In the genomic region with DNA sequence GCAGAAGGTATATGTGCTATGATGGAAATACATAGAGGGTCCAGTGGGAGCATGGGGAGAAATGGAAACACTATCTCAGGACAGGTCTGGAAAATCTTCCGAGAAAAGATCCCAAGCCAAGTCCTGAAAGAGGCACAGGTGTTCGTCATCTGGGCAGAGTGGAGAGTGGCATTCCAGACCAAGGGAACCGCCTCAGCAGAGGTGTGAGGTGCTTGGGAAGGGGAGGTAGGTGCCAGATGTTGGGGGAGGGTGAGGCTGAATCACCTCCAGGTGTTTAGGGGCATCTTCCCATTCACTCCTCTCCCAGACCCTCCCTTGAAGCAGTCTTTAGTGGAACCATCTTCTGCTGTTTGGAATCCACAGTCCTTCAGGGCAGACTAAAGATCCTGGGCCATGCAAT, we compare ENCODE assay signal across 19 cellular contexts. TPM values are rescaled to one million over a fixed set of nuclear protein-coding genes. Genes with fewer than 3 reads are reported as not detected.
DNase-seq lines count a peak whose midpoint lies in the region; ATAC-seq, FAIRE-seq and TF ChIP-seq lines count a peak whose summit lies in the region.
"Had no signal": no experiment of that assay in that cellular context is flagged by ENCODE, and none has a peak within 500 bp of the region (broad histone marks: within the 10 kb centered on the region; RNA-seq: fewer than 3 reads in every experiment).

No MANE protein-coding gene starts in this region.

- no peak overlapping the region for H3K4me3 ChIP-seq in A549
- no peak overlapping the region for H3K4me3 ChIP-seq in HUES48 (ENCODE audit: low read depth, low read length)
- no peak overlapping the region for H3K4me3 ChIP-seq in breast epithelium
- H3K4me3 ChIP-seq in keratinocyte (ENCODE audit: control insufficient read depth in 2 of 3, extremely low read depth in 1 of 3, insufficient read depth in 2 of 3, low read depth in 1 of 3, low read length in 3 of 3), result no peak overlapping the region
- H3K4me3 ChIP-seq in smooth muscle cell, result no peak overlapping the region
- H3K4me3 ChIP-seq: HAP-1, SJSA1 had no signal

- POLR2A ChIA-PET in A549 (lab: Yijun Ruan, JAX), result no interaction called here

- peaks cover 32% of the 10 kb centered on the region for H3K4me1 ChIP-seq in A549
- peaks cover 67% of the 10 kb centered on the region for H3K4me1 ChIP-seq in HUES48 (ENCODE audit: control insufficient read depth, insufficient read depth, low read length)
- H3K4me1 ChIP-seq in breast epithelium, result no peaks in the 10 kb centered on the region
- H3K4me1 ChIP-seq in keratinocyte (ENCODE audit: control insufficient read depth, extremely low read depth, insufficient read depth, low read length), result peaks cover 20% of the 10 kb centered on the region
- H3K4me1 ChIP-seq in smooth muscle cell (ENCODE audit: low read depth), result peaks cover 19% of the 10 kb centered on the region
- H3K4me1 ChIP-seq: SJSA1 had no signal

- H3K9me1 ChIP-seq in keratinocyte (ENCODE audit: control insufficient read depth, extremely low read depth, insufficient read depth, low read length), result no peaks in the 10 kb centered on the region

- FAIRE-seq in A549 (lab: Jason Lieb, UNC) (no peak), keratinocyte (lab: Jason Lieb, UNC) (no peak)
- FAIRE-seq: A204.1 had no signal

- peaks cover 71% of the 10 kb centered on the region for H3K27me3 ChIP-seq in HUES48 (ENCODE audit: control insufficient read depth, insufficient read depth, low read length)
- peaks cover 0 to 8% of the 10 kb centered on the region in 2 donors for H3K27me3 ChIP-seq in breast epithelium
- H3K27me3 ChIP-seq in keratinocyte (ENCODE audit: control insufficient read depth, extremely low read depth, insufficient read depth, low read length), result peaks cover 11% of the 10 kb centered on the region
- peaks cover 58% of the 10 kb centered on the region for H3K27me3 ChIP-seq in smooth muscle cell (ENCODE audit: low read depth)

- H3K36me3 ChIP-seq in HUES48 (ENCODE audit: control insufficient read depth, insufficient read depth, low read length) (no peaks in the 10 kb centered on the region), breast epithelium (no peaks in the 10 kb centered on the region), keratinocyte (ENCODE audit: control insufficient read depth in 2 of 2, extremely low read depth in 1 of 2, insufficient read depth in 2 of 2, low read length in 2 of 2) (no peaks in the 10 kb centered on the region), smooth muscle cell (ENCODE audit: low read depth) (no peaks in the 10 kb centered on the region)
- H3K36me3 ChIP-seq: HAP-1, SJSA1 had no signal

- peak overlapping the region; percentile 56 for H3K4me2 ChIP-seq in A549
- peak overlapping the region; percentile 43 for H3K4me2 ChIP-seq in keratinocyte (ENCODE audit: control insufficient read depth, extremely low read depth, insufficient read depth, low read depth, low read length)
- H3K4me2 ChIP-seq in smooth muscle cell, result no peak overlapping the region

- dilution Hi-C loops in keratinocyte (cut with MboI; ENCODE audit: extremely low pct_ligation_motif_present, low sequenced_read_pairs), result no loop called here

- ATAC-seq in A549 (no peak), GM18498 (IDR thresholded peaks at IDR 0.05; ENCODE audit: unreplicated experiment) (no peak)

- intact Hi-C loops in breast epithelium (cut with DNase I; ENCODE audit: low total_unique reads), result no loop called here

- H2AFZ ChIP-seq in keratinocyte (ENCODE audit: control insufficient read depth, low read length) (no peak overlapping the region), smooth muscle cell (ENCODE audit: low read depth) (no peak overlapping the region)

- H3K27ac ChIP-seq in A549, result peak overlapping the region; percentile 28 to 51; a peak in 3 of 6 replicates
- H3K27ac ChIP-seq in HUES48 (ENCODE audit: low read depth, low read length), result peak overlapping the region; percentile 87
- H3K27ac ChIP-seq in breast epithelium, result peak overlapping the region; percentile 4 to 5
- H3K27ac ChIP-seq in keratinocyte (ENCODE audit: control insufficient read depth, insufficient read depth, low read length), result no peak overlapping the region
- no peak overlapping the region for H3K27ac ChIP-seq in smooth muscle cell (ENCODE audit: low read depth)
- H3K27ac ChIP-seq: C4-2B, SJSA1 had no signal

- 86% methylated on average over 3 of the region's 3 CpGs for WGBS in A549 (ENCODE audit: missing lambda C conversion rate)
- 82% methylated on average over 3 of the region's 3 CpGs for WGBS in smooth muscle cell (ENCODE audit: low lambda C conversion rate)

- H3K9ac ChIP-seq in HUES48 (ENCODE audit: low read depth, low read length) (no peak overlapping the region), keratinocyte (ENCODE audit: control insufficient read depth, extremely low read depth, insufficient read depth, low read length) (no peak overlapping the region), smooth muscle cell (ENCODE audit: low read depth) (no peak overlapping the region)

- TF ChIP-seq POLR2A in A549 (IDR thresholded peaks at IDR 0.05; ENCODE audit: low read length), result no peak
- no peak for TF ChIP-seq POLR2A in breast epithelium (IDR thresholded peaks at IDR 0.05)

- H3F3A ChIP-seq in smooth muscle cell (ENCODE audit: low read depth), result no peaks in the 10 kb centered on the region

- CTCF ChIA-PET in A549 (lab: Yijun Ruan, JAX), result interaction anchor here (0.5 to 1.5 kb wide), 6 partner anchors 13 to 1849 kb away, joined by 3 to 4 read pairs (median 3); no protein-coding TSS in a partner anchor

- DNase-seq in A549 (ENCODE audit: low read depth in 1 of 2, low spot score in 1 of 2) (no peak), breast epithelium (ENCODE audit: low spot score in 2 of 2) (no peak), keratinocyte (ENCODE audit: low read depth, low spot score) (no peak), Kasumi-1 (lab: John Stamatoyannopoulos, UW) (no peak), smooth muscle cell (lab: John Stamatoyannopoulos, UW; ENCODE audit: unreplicated experiment) (no peak), HUDEP-2 (lab: John Stamatoyannopoulos, UW; ENCODE audit: unreplicated experiment in 76 of 76) (no peak)
- DNase-seq: DND-41, KBM-7, MV-4-11, NCI-H1417, NCI-H187, NCI-H2107, NCI-H524 had no signal

- TF ChIP-seq CTCF in A549 (IDR thresholded peaks at IDR 0.05) (no peak), breast epithelium (IDR thresholded peaks at IDR 0.05) (no peak), keratinocyte (optimal IDR thresholded peaks at IDR 0.05 in 1 of 3, IDR thresholded peaks at IDR 0.05 in 1 of 3, conservative IDR thresholded peaks at IDR 0.05 in 1 of 3; ENCODE audit: extremely low read depth in 1 of 3, insufficient read depth in 2 of 3, low read length in 3 of 3) (no peak), smooth muscle cell (IDR thresholded peaks at IDR 0.05; ENCODE audit: borderline replicate concordance, insufficient read depth, poor library complexity, severe bottlenecking) (no peak)

- H4K20me1 ChIP-seq in keratinocyte (ENCODE audit: control insufficient read depth, extremely low read depth, insufficient read depth, low read length), result no peaks in the 10 kb centered on the region
- H4K20me1 ChIP-seq in smooth muscle cell (ENCODE audit: low read depth), result no peaks in the 10 kb centered on the region

- no peak for TF ChIP-seq EP300 in A549 (IDR thresholded peaks at IDR 0.05)

- no peak for TF ChIP-seq RAD21 in A549 (conservative IDR thresholded peaks at IDR 0.05 in 1 of 2, IDR thresholded peaks at IDR 0.05 in 1 of 2)

- no peaks in the 10 kb centered on the region for H3K79me2 ChIP-seq in keratinocyte (ENCODE audit: control insufficient read depth, insufficient read depth, low read length)
- H3K79me2 ChIP-seq in smooth muscle cell (ENCODE audit: low read depth), result no peaks in the 10 kb centered on the region

- H3K9me3 ChIP-seq in A549, result no peaks in the 10 kb centered on the region
- H3K9me3 ChIP-seq in HUES48 (ENCODE audit: control insufficient read depth, insufficient read depth, low read length), result no peaks in the 10 kb centered on the region
- no peaks in the 10 kb centered on the region for H3K9me3 ChIP-seq in breast epithelium
- H3K9me3 ChIP-seq in keratinocyte (ENCODE audit: control insufficient read depth, low read depth, low read length), result no peaks in the 10 kb centered on the region
- no peaks in the 10 kb centered on the region for H3K9me3 ChIP-seq in smooth muscle cell (replicated peaks; ENCODE audit: low read depth)
- H3K9me3 ChIP-seq: HAP-1, SJSA1 had no signal

TF ChIP-seq in A549, 52 proteins besides CTCF, POLR2A, EP300 and RAD21:
- TF ChIP-seq MYC (IDR thresholded peaks at IDR 0.05; ENCODE audit: borderline replicate concordance, low read length) (no peak), KDM1A (IDR thresholded peaks at IDR 0.05; ENCODE audit: low read depth) (no peak), KDM5A (IDR thresholded peaks at IDR 0.05) (no peak), FOXS1 (CRISPR knock-in tag; IDR thresholded peaks at IDR 0.05) (no peak), RFX5 (IDR thresholded peaks at IDR 0.05) (no peak), MAZ (IDR thresholded peaks at IDR 0.05; ENCODE audit: borderline replicate concordance, low read depth, low read length) (no peak)
- TF ChIP-seq, protein P1, sequence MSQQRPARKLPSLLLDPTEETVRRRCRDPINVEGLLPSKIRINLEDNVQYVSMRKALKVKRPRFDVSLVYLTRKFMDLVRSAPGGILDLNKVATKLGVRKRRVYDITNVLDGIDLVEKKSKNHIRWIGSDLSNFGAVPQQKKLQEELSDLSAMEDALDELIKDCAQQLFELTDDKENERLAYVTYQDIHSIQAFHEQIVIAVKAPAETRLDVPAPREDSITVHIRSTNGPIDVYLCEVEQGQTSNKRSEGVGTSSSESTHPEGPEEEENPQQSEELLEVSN (IDR thresholded peaks at IDR 0.05; ENCODE audit: borderline replicate concordance, low read depth), result no peak

RNA-seq across cellular contexts. Expression of a gene that starts 23.5 kb away (rescaled TPM):
- polyA plus RNA-seq in A549 (2011; rRNA removed) (3.6 and 4.3 TPM in 2 replicates), A549 (2017; fragmentation: RNase III; extraction: RNeasy Plus Mini Kit Qiagen cat#74134 plus additional on column Dnase treatment) (5.7 to 6.8 TPM (median 6.6 TPM) in 3 replicates), keratinocyte (not detected in 3 replicates), smooth muscle cell (0.83 and 2.4 TPM in 2 replicates)
- polyA plus RNA-seq in A549 (2012; cell fraction: cytosol; rRNA removed), result 5.4 and 7.8 TPM in 2 replicates
- 15.3 and 18.8 TPM in 2 replicates for polyA plus RNA-seq in A549 (2012; cell fraction: nucleus; rRNA removed)
- polyA minus RNA-seq in A549 (2011; rRNA and poly(A)+ RNA removed), result 2.3 and 3.1 TPM in 2 replicates
- total RNA-seq in breast epithelium (1 to 10 TPM in 2 of 3 donors, under 1 TPM in 1; 0.32 to 2.5 (median 2.0) TPM), smooth muscle cell (1.2 and 1.3 TPM in 2 replicates)
- polyA plus RNA-seq in keratinocyte (2011; ENCODE audit: low read depth), result not detected
- not detected in 2 replicates for polyA plus RNA-seq in keratinocyte (2011; cell fraction: cytosol; rRNA removed)
- polyA plus RNA-seq in keratinocyte (2011; cell fraction: nucleus; rRNA removed), result not detected in 2 replicates
- 0.07 and 0.32 TPM in 2 replicates for polyA plus RNA-seq in keratinocyte (2012; ENCODE audit: low replicate concordance)
- polyA minus RNA-seq in keratinocyte, result not detected in 3 replicates
- polyA minus RNA-seq in keratinocyte (2011; cell fraction: cytosol; rRNA and poly(A)+ RNA removed), result not detected
- not detected in 2 replicates for polyA minus RNA-seq in keratinocyte (2011; cell fraction: nucleus; rRNA and poly(A)+ RNA removed)
- total RNA-seq: SJSA1 had no signal

Comparison
In these comparisons a context has a peak if more than half of its experiments do, and no peak if none do; other contexts are left out.
1. H3K27ac ChIP-seq: peak in A549 (2 of 2), HUES48 (single experiment) and breast epithelium (2 of 2); none in keratinocyte (single experiment) and smooth muscle cell (single experiment).